Comparison of ENCODE assay signal across 15 cellular contexts in genomic region chr1:27292111-27292510, GRCh38. TPM values are rescaled to one million over a fixed set of nuclear protein-coding genes. Genes with fewer than 3 reads are reported as not detected.
DNase-seq lines count a peak whose midpoint lies in the region; ATAC-seq and TF ChIP-seq lines count a peak whose summit lies in the region.
"Had no signal": no experiment of that assay in that cellular context is flagged by ENCODE, and none has a peak within 500 bp of the region (broad histone marks: within the 10 kb centered on the region; RNA-seq: fewer than 3 reads in every experiment).

No MANE protein-coding gene starts in this region.

- DNase-seq in activated CD8-positive, alpha-beta memory T cell treated with anti-CD3 and anti-CD28 coated beads for 24 hours = peak; percentile 45
- DNase-seq in activated CD8-positive, alpha-beta memory T cell treated with anti-CD3 and anti-CD28 coated beads, Interleukin-2, amount 50 U/mL, for 4 hours = no peak
- DNase-seq in brain microvascular endothelial cell (peak; percentile 23), hepatocyte (ENCODE audit: low spot score) (peak; percentile 20), activated gamma-delta T cell treated with Interleukin-2 at 50 U/mL for 16 hours (no peak), MM.1S (no peak)
- DNase-seq: activated CD4-positive, CD25-positive, alpha-beta regulatory T cell treated with anti-CD3 and anti-CD28 coated beads, Interleukin-2, amount 50 U/mL, for 72 hours; activated naive CD4-positive, alpha-beta T cell; NCI-H1436 treated with DMSO at 0.1 percent for 48 hours; SIG-M5; stimulated activated CD4-positive, alpha-beta T cell treated with anti-CD3 and anti-CD28 coated beads, Interleukin-4, amount 100 ng/mL, for 24 hours had no signal

- no peaks in the 10 kb centered on the region for H3F3A ChIP-seq in MM.1S (ENCODE audit: insufficient read depth, low read length)

- H3K4me2 ChIP-seq in hepatocyte = no peak overlapping the region
- H3K4me2 ChIP-seq in MM.1S (ENCODE audit: low read depth, low read length) = no peak overlapping the region
- H3K4me2 ChIP-seq: KMS-11 had no signal

- H3K36me3 ChIP-seq in brain microvascular endothelial cell (replicated peaks) (peaks cover 8% of the 10 kb centered on the region), hepatocyte (replicated peaks; ENCODE audit: insufficient read depth, low read depth) (no peaks in the 10 kb centered on the region), MM.1S (replicated peaks; ENCODE audit: insufficient read depth, low read length) (no peaks in the 10 kb centered on the region)

- TF ChIP-seq CTCF in brain microvascular endothelial cell (IDR thresholded peaks at IDR 0.05; ENCODE audit: low read depth, low read length, missing control alignments) = no peak
- TF ChIP-seq CTCF in hepatocyte (IDR thresholded peaks at IDR 0.05; ENCODE audit: poor library complexity) = no peak
- TF ChIP-seq CTCF in MM.1S (IDR thresholded peaks at IDR 0.05; ENCODE audit: low read length) = no peak

- ATAC-seq in HG03442 (IDR thresholded peaks at IDR 0.05; ENCODE audit: unreplicated experiment) = no peak
- no peak for ATAC-seq in GM18519 (IDR thresholded peaks at IDR 0.05; ENCODE audit: low FRiP score, unreplicated experiment)

- H3K9ac ChIP-seq in MM.1S (ENCODE audit: low read length) = no peak overlapping the region
- H3K9ac ChIP-seq: KMS-11 had no signal

- H3K9me2 ChIP-seq in hepatocyte (replicated peaks; ENCODE audit: insufficient read depth) (no peaks in the 10 kb centered on the region), MM.1S (replicated peaks; ENCODE audit: insufficient read depth, low read length) (no peaks in the 10 kb centered on the region)

- in situ Hi-C loops in brain microvascular endothelial cell (cut with HindIII; ENCODE audit: low pct_ligation_motif_present, low sequenced_read_pairs) = no loop called here

- H3K9me3 ChIP-seq in hepatocyte (ENCODE audit: low read depth) = no peaks in the 10 kb centered on the region
- H3K9me3 ChIP-seq in MM.1S (replicated peaks; ENCODE audit: insufficient read depth, low read length) = no peaks in the 10 kb centered on the region

- H3K4me1 ChIP-seq in hepatocyte (ENCODE audit: insufficient read depth) (peaks cover 8% of the 10 kb centered on the region), MM.1S (ENCODE audit: low read length) (no peaks in the 10 kb centered on the region)

- H2AFZ ChIP-seq in hepatocyte = no peak overlapping the region
- H2AFZ ChIP-seq in MM.1S (ENCODE audit: low read length) = no peak overlapping the region

- no peak overlapping the region for H3K4me3 ChIP-seq in brain microvascular endothelial cell (ENCODE audit: low read depth, low read length)
- no peak overlapping the region for H3K4me3 ChIP-seq in hepatocyte
- H3K4me3 ChIP-seq in MM.1S (ENCODE audit: low read length) = no peak overlapping the region

- H3K27me3 ChIP-seq in brain microvascular endothelial cell (replicated peaks) (no peaks in the 10 kb centered on the region), hepatocyte (no peaks in the 10 kb centered on the region), MM.1S (replicated peaks; ENCODE audit: insufficient read depth, low read length) (no peaks in the 10 kb centered on the region)

- WGBS in hepatocyte (ENCODE audit: low lambda C conversion rate, missing lambda C conversion rate) = 92% methylated on average over 5 of the region's 5 CpGs

- H3K27ac ChIP-seq in brain microvascular endothelial cell = no peak overlapping the region
- peak overlapping the region; percentile 37 for H3K27ac ChIP-seq in hepatocyte
- no peak overlapping the region for H3K27ac ChIP-seq in MM.1S (ENCODE audit: low read length)
- H3K27ac ChIP-seq: 22Rv1, KMS-11 had no signal

- H3K79me2 ChIP-seq in hepatocyte (no peaks in the 10 kb centered on the region), MM.1S (ENCODE audit: low read length) (no peaks in the 10 kb centered on the region)

- H4K20me1 ChIP-seq in hepatocyte (ENCODE audit: insufficient read depth, poor library complexity, severe bottlenecking) (no peaks in the 10 kb centered on the region), MM.1S (ENCODE audit: insufficient read depth, low read length) (no peaks in the 10 kb centered on the region)

RNA-seq across cellular contexts. Expression of gene TMEM222, which starts 29.9 kb away (rescaled TPM):
- 29.7 and 38.0 TPM in 2 replicates for total RNA-seq in hepatocyte
- polyA plus RNA-seq in hepatocyte = 55.3 and 57.1 TPM in 2 replicates

RNA-seq across cellular contexts. Expression of gene SYTL1, which starts 49.7 kb away (rescaled TPM):
- total RNA-seq in hepatocyte = 10.6 and 12.1 TPM in 2 replicates
- 21.7 and 26.2 TPM in 2 replicates for polyA plus RNA-seq in hepatocyte

RNA-seq across cellular contexts. Expression of gene WDTC1, which starts 57.7 kb away (rescaled TPM):
- total RNA-seq in hepatocyte = 15.3 and 22.8 TPM in 2 replicates
- 7.3 and 11.0 TPM in 2 replicates for polyA plus RNA-seq in hepatocyte

Comparison
In these comparisons a context has a peak if more than half of its experiments do, and no peak if none do; other contexts are left out.
1. DNase-seq: peak in activated CD8-positive, alpha-beta memory T cell treated with anti-CD3 and anti-CD28 coated beads for 24 hours (single experiment), brain microvascular endothelial cell (single experiment) and hepatocyte (single experiment); none in activated CD8-positive, alpha-beta memory T cell treated with anti-CD3 and anti-CD28 coated beads, Interleukin-2, amount 50 U/mL, for 4 hours (single experiment), activated gamma-delta T cell treated with Interleukin-2 at 50 U/mL for 16 hours (single experiment) and MM.1S (single experiment).